In the genomic region with DNA sequence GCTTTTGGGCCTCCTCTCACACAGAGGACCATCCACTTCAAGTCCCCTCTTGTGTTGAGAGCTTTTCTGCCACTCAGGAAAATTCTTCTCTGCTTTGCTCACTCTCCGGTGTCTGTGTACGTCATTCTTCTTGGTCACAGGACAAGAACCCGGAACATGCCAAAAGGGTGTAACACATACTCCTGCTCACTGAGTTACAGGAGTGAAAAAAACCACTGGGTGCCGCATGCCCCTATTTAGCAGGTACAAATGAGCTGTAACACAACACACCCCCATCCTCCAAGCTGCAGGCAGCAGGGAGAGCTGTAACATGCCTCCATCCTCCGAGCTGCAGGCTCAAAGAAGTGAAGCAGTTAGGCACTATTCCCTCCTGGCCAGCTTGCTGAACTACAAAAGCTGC, we compare ENCODE assay signal across 11 cellular contexts. TPM values are rescaled to one million over a fixed set of nuclear protein-coding genes. Genes with fewer than 3 reads are reported as not detected.
A peak's percentile ranks its signal among the peaks of the same experiment; 100 is the strongest.
DNase-seq lines count a peak whose midpoint lies in the region; ATAC-seq lines count a peak whose summit lies in the region.
"Had no signal": no experiment of that assay in that cellular context is flagged by ENCODE, and none has a peak within 500 bp of the region (broad histone marks: within the 10 kb centered on the region; RNA-seq: fewer than 3 reads in every experiment).

No MANE protein-coding gene starts in this region.

- no peak overlapping the region for H3K4me2 ChIP-seq in mesenchymal stem cell (ENCODE audit: low read length, poor library complexity, severe bottlenecking)

- no peak overlapping the region for H2BK15ac ChIP-seq in mesenchymal stem cell (ENCODE audit: low read depth, poor library complexity, severe bottlenecking)

- peak overlapping the region; percentile 32 to 60 for H2BK12ac ChIP-seq in mesenchymal stem cell (ENCODE audit: low read length in 2 of 2)

- peak overlapping the region; percentile 70 for H4K91ac ChIP-seq in mesenchymal stem cell (ENCODE audit: low read length)

- H3K23ac ChIP-seq in mesenchymal stem cell (ENCODE audit: low read length in 2 of 2) = no peak overlapping the region

- H3K79me1 ChIP-seq in mesenchymal stem cell (replicated peaks; ENCODE audit: low read length, poor library complexity, severe bottlenecking) = no peaks in the 10 kb centered on the region

- H3K9ac ChIP-seq in mesenchymal stem cell (ENCODE audit: low read length) = peak overlapping the region; percentile 85

- WGBS in mesenchymal stem cell = 38% methylated on average over 5 of the region's 5 CpGs
- WGBS in aorta, 2 donors = 39 to 44% methylated on average over 5 of the region's 5 CpGs

- no peak overlapping the region for H2BK5ac ChIP-seq in mesenchymal stem cell (ENCODE audit: low read depth, low read length, poor library complexity, severe bottlenecking)

- H2BK120ac ChIP-seq in mesenchymal stem cell (ENCODE audit: low read depth, low read length) = peak overlapping the region; percentile 22

- peak overlapping the region; percentile 76 to 90 for H3K18ac ChIP-seq in mesenchymal stem cell (ENCODE audit: low read depth in 1 of 2, low read length in 2 of 2)

- H3K9me3 ChIP-seq in mesenchymal stem cell (ENCODE audit: control insufficient read depth, low read length) (no peaks in the 10 kb centered on the region), aorta (ENCODE audit: control insufficient read depth, low read length) (no peaks in the 10 kb centered on the region)

- H3K4ac ChIP-seq in mesenchymal stem cell (ENCODE audit: low read depth in 1 of 2, low read length in 2 of 2) = peak overlapping the region; percentile 55 to 77

- intact Hi-C loops in aorta (cut with DNase I) = loop anchor here in 1 of 2 donors (10.0 kb wide), 1 partner anchor 407 kb away; no protein-coding TSS in a partner anchor

- H3K27ac ChIP-seq in mesenchymal stem cell (ENCODE audit: low read length, poor library complexity, severe bottlenecking) (peak overlapping the region; percentile 17), aorta (ENCODE audit: low read depth in 1 of 2, low read length in 2 of 2) (peak overlapping the region in 1 of 2 donors; percentile 72)
- H3K27ac ChIP-seq: 22Rv1 had no signal

- H2AFZ ChIP-seq in mesenchymal stem cell (ENCODE audit: low read depth, low read length) = no peak overlapping the region

- H3K4me1 ChIP-seq in mesenchymal stem cell (ENCODE audit: control insufficient read depth, insufficient read depth, low read depth, low read length) = peaks cover 6% of the 10 kb centered on the region
- H3K4me1 ChIP-seq in aorta (ENCODE audit: control insufficient read depth in 1 of 2, insufficient read depth in 2 of 2, low read length in 2 of 2) = peaks cover 5 to 8% of the 10 kb centered on the region in 2 donors

- peak overlapping the region in 1 of 2 experiments; percentile 31 for H3K4me3 ChIP-seq in mesenchymal stem cell (ENCODE audit: insufficient read depth in 1 of 2, low read depth in 1 of 2, low read length in 2 of 2)
- no peak overlapping the region for H3K4me3 ChIP-seq in aorta (ENCODE audit: low read length in 2 of 2)

- ATAC-seq in esophagus mucosa = peak; percentile 85
- peak; percentile 63 for ATAC-seq in aorta (ENCODE audit: low FRiP score)
- no peak for ATAC-seq in GM21619 (IDR thresholded peaks at IDR 0.05; ENCODE audit: unreplicated experiment)

- no peaks in the 10 kb centered on the region for H3K36me3 ChIP-seq in mesenchymal stem cell (ENCODE audit: control insufficient read depth in 1 of 2, insufficient read depth in 2 of 2, low read depth in 1 of 2, low read length in 2 of 2)
- no peaks in the 10 kb centered on the region for H3K36me3 ChIP-seq in aorta (ENCODE audit: control insufficient read depth in 1 of 2, insufficient read depth in 2 of 2, low read length in 1 of 2)

- H2AK5ac ChIP-seq in mesenchymal stem cell (ENCODE audit: low read length, severe bottlenecking) = peak overlapping the region; percentile 43

- peak; percentile 7 for DNase-seq in DMS79 treated with DMSO at 0.1 percent for 48 hours (lab: John Stamatoyannopoulos, UW)
- DNase-seq in DMS79 (lab: John Stamatoyannopoulos, UW) = no peak
- peak; percentile 90 for DNase-seq in mesenchymal stem cell
- no peak for DNase-seq in aorta
- DNase-seq in NCI-H2029 (lab: John Stamatoyannopoulos, UW) = no peak
- no peak for DNase-seq in AG08395 (ENCODE audit: low spot score)
- DNase-seq: activated T-cell treated with anti-CD3 and anti-CD28 coated beads, Interleukin-2, amount 50 U/mL, for 1 hour; GDM1 had no signal

- H3K27me3 ChIP-seq in mesenchymal stem cell (ENCODE audit: control insufficient read depth in 1 of 2, insufficient read depth in 1 of 2, low read length in 2 of 2) (no peaks in the 10 kb centered on the region), aorta (ENCODE audit: control insufficient read depth in 1 of 2, insufficient read depth in 2 of 2, low read length in 1 of 2) (no peaks in the 10 kb centered on the region)

- H4K8ac ChIP-seq in mesenchymal stem cell (ENCODE audit: low read length) = peak overlapping the region; percentile 54

- H3K14ac ChIP-seq in mesenchymal stem cell (ENCODE audit: low read length in 2 of 2) = no peak overlapping the region

RNA-seq across cellular contexts. Expression of a gene that starts 13.0 kb away (rescaled TPM):
- total RNA-seq in esophagus mucosa (0.60 TPM), aorta (10 to 100 TPM; 17.0 to 42.8 TPM)
- polyA plus RNA-seq in mesenchymal stem cell (2013, experiment 1 of 2) = 33.7 TPM
- 28.7 TPM for polyA plus RNA-seq in mesenchymal stem cell (2013, experiment 2 of 2)
- 1 to 10 TPM; 1.1 to 3.6 TPM for polyA plus RNA-seq in aorta

RNA-seq across cellular contexts. Expression of a gene that starts 45.9 kb away (rescaled TPM):
- total RNA-seq in esophagus mucosa (9.4 TPM), aorta (10 to 100 TPM; 13.7 to 13.8 TPM)
- 6.0 TPM for polyA plus RNA-seq in mesenchymal stem cell (2013, experiment 1 of 2)
- polyA plus RNA-seq in mesenchymal stem cell (2013, experiment 2 of 2) = 6.5 TPM
- polyA plus RNA-seq in aorta = 10 to 100 TPM in 1 of 2 donors, 1 to 10 TPM in 1; 7.1 to 12.3 TPM

Comparison
In these comparisons a context has a peak if more than half of its experiments do, and no peak if none do; other contexts are left out.
1. DNase-seq: peak in DMS79 treated with DMSO at 0.1 percent for 48 hours (single experiment) and mesenchymal stem cell (single experiment); none in DMS79 (single experiment), aorta (0 of 2), NCI-H2029 (single experiment) and AG08395 (single experiment).
2. RNA of a gene that starts 13.0 kb away (total RNA-seq): 17.0 to 42.8 TPM in aorta; 0.60 TPM in esophagus mucosa (single experiment); every median in the first group is over 10 times any median in the second.